Comparison of ENCODE assay signal across 24 cellular contexts in the genomic region with DNA sequence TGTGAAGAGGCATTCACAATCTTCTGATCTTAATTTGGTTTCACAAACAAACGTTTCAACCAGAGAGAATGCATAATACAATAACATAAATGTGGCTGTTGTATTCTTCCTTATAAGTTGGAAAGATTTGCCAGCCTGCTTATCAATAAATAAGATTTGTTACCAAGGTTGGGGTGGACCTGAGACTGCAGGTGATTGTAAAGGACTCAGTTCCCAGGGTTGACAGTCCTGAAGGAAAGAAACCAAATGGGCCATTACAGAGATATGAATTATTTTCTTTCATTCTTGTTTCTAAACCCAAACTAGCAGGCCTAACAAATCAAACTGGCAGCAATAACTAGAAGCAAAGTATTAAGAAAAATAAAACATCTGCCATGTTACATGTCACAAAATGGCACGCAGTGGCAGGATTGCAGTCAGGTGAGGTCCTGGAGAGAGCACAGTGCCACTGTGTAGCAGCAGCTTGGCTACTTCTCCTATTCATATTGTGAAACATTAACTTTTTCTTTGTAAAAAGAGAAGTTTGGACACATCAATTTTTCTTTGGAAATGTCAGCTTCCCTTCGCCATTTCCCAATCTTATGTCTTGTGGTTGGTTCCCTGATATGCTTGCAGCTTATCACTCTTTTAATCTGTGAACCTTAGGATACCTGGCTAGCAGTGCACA.
"Had no signal": no experiment of that assay in that cellular context is flagged by ENCODE, and none has a peak within 500 bp of the region (broad histone marks: within the 10 kb centered on the region; RNA-seq: fewer than 3 reads in every experiment).

No MANE protein-coding gene starts in this region.

- H3K4me1 ChIP-seq: left lung, thyroid gland, upper lobe of right lung had no signal

- H3K27ac ChIP-seq: brain microvascular endothelial cell, left lung, ovary, thyroid gland, upper lobe of right lung, VCaP had no signal

- H3K36me3 ChIP-seq: brain microvascular endothelial cell, left lung, ovary, thyroid gland, upper lobe of right lung had no signal

- DNase-seq: activated CD4-positive, alpha-beta T cell treated with anti-CD3 and anti-CD28 coated beads, Interleukin-2, amount 10 ng/mL, durations not matched to agents 7 days and 5 days; activated CD4-positive, CD25-positive, alpha-beta regulatory T cell treated with anti-CD3 and anti-CD28 coated beads, Interleukin-2, amount 50 U/mL, for 72 hours; activated CD8-positive, alpha-beta T cell treated with anti-CD3 and anti-CD28 coated beads, Interleukin-2, amount 10 ng/mL, durations not matched to agents 7 days and 5 days; activated gamma-delta T cell; activated naive CD4-positive, alpha-beta T cell treated with anti-CD3 and anti-CD28 coated beads, Interleukin-2, amount 50 U/mL, for 16 hours; activated naive CD8-positive, alpha-beta T cell treated with anti-CD3 and anti-CD28 coated beads, Interleukin-2, amount 50 U/mL, for 24 hours; aorta; brain microvascular endothelial cell; caudate nucleus; dermis blood vessel endothelial cell; effector CD8-positive, alpha-beta T cell; foreskin melanocyte; immature natural killer cell; left lung; midbrain; ovary; right cardiac atrium; stimulated activated CD4-positive, alpha-beta T cell treated with anti-CD3 and anti-CD28 coated beads, Interleukin-12 subunit alpha, Interleukin-12 subunit beta, amount 100 ng/mL, for 4 hours; stimulated activated CD4-positive, alpha-beta T cell treated with anti-CD3 and anti-CD28 coated beads, Interleukin-4, amount 100 ng/mL, for 4 hours; substantia nigra; thyroid gland; upper lobe of right lung had no signal

- H3K9me3 ChIP-seq: left lung, ovary, thyroid gland, upper lobe of right lung had no signal

- H3K27me3 ChIP-seq: brain microvascular endothelial cell, left lung, ovary, thyroid gland, upper lobe of right lung had no signal

- H3K4me3 ChIP-seq: left lung, ovary, thyroid gland, upper lobe of right lung had no signal

- ATAC-seq: activated CD8-positive, alpha-beta T cell treated with anti-CD3 and anti-CD28 coated beads, Interleukin-2, amount 10 ng/mL, durations not matched to agents 7 days and 5 days; activated naive CD8-positive, alpha-beta T cell treated with anti-CD3 and anti-CD28 coated beads, Interleukin-2, amount 50 U/mL, for 24 hours; left lung; natural killer cell treated with Interleukin-12 subunit alpha and Interleukin-12 subunit beta and Interleukin-15 and Interleukin-18, amount 100 ng/mL, for 72 hours; right cardiac atrium; upper lobe of right lung had no signal
